In the genomic region with DNA sequence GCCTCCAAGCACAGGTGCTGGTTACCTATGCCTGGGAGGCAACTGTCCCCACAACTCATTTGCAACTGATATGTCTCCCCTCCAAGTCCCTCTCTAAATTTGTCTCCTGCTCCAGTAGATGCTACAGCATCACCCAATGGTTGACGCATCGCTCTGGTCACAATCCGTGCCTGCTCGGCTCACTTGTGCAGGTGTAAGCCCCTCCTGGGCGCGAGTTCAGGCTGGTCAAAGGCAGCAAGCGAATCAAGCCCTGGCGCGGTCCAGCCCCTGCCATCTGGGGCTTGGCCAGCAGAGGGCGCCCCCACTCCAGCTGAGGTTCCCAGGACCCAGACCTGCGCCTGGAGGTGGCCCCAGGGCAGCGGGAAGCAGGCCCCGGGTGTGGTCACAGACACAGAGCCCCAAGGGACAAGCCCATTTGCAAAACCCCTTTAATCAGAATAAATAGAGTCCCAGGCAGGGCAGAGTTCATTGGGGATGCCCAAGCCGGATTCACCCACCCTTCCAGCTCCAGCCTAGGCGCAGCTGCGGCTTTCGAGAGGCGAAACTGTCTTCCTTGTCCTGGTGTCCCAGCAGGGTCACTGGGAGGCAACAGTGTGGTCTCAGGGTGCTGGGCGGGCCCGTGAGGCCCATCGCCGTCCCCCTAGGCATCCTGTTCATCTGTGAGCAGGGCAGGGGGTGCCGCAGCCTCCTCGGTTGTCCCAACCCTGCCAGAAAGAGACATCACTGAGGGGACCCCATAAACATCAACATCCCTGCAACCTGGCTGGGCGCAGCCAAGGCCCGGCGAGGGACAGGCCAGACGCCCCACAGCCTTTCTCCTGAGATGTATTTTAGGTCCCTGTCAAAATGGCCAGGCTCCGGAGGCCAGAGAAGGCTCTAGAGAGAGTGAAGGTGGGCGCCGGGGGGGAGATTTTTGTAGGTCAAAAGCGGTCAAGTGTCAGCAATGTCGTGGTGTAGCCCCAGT, we compare ENCODE assay signal across 8 cellular contexts. TPM values are rescaled to one million over a fixed set of nuclear protein-coding genes. Genes with fewer than 3 reads are reported as not detected.
A peak's percentile ranks its signal among the peaks of the same experiment; 100 is the strongest.
DNase-seq lines count a peak whose midpoint lies in the region; ATAC-seq and TF ChIP-seq lines count a peak whose summit lies in the region.

No MANE protein-coding gene starts in this region.

- H3K4me1 Mint-ChIP-seq in natural killer cell: peaks cover 36 to 50% of the 10 kb centered on the region in 2 donors

- DNase-seq in DMS153 treated with DMSO at 0.1 percent for 48 hours (lab: John Stamatoyannopoulos, UW; ENCODE audit: unreplicated experiment) (peak; percentile 28), HEK293T (ENCODE audit: extremely low spot score) (peak; percentile 93), NOMO-1 treated with DMSO at 0.1 percent for 48 hours (lab: John Stamatoyannopoulos, UW; ENCODE audit: unreplicated experiment) (peak; percentile 59), activated T-cell treated with anti-CD3 and anti-CD28 coated beads for 48 hours (ENCODE audit: low read depth) (peak; percentile 79), erythroblast (lab: John Stamatoyannopoulos, UW) (peak; percentile 80 to 88), natural killer cell (peak; percentile 85), testis (peak; percentile 77)

- H3K4me3 ChIP-seq in testis: no peak overlapping the region

- H3K27ac Mint-ChIP-seq in natural killer cell: peak overlapping the region; percentile 79 to 91

- no peaks in the 10 kb centered on the region for H3K36me3 ChIP-seq in testis (ENCODE audit: low read depth, missing control alignments)

- 66 to 83% methylated on average over 15 to 33 of the region's 33 CpGs for WGBS in testis, 2 donors

- H3K4me3 Mint-ChIP-seq in natural killer cell: peak overlapping the region; percentile 72

- H3K27ac ChIP-seq in testis: no peak overlapping the region

- H3K4me1 ChIP-seq in testis: peaks cover 8% of the 10 kb centered on the region

- H3K27me3 Mint-ChIP-seq in natural killer cell (ENCODE audit: low read depth in 2 of 2): no peaks in the 10 kb centered on the region

- CTCF ChIA-PET in HEK293T (lab: Yijun Ruan, JAX): interaction anchor here (0.8 to 1.0 kb wide), 2 partner anchors 12 to 22 kb away, joined by 4 to 5 read pairs; no protein-coding TSS in a partner anchor

- no peaks in the 10 kb centered on the region for H3K27me3 ChIP-seq in testis

- TF ChIP-seq CTCF in natural killer cell (IDR thresholded peaks at IDR 0.05): peak; percentile 98
- peak; percentile 96 to 99 (median 98) for TF ChIP-seq CTCF in testis (IDR thresholded peaks at IDR 0.05)

- TF ChIP-seq POLR2A in erythroblast (IDR thresholded peaks at IDR 0.05; ENCODE audit: low read length) (no peak), testis (IDR thresholded peaks at IDR 0.05) (no peak)

- peak; percentile 66 to 82 (median 71) for ATAC-seq in natural killer cell
- ATAC-seq in HG03159 (IDR thresholded peaks at IDR 0.05; ENCODE audit: unreplicated experiment): no peak

- H3K36me3 Mint-ChIP-seq in natural killer cell: peaks cover 6% of the 10 kb centered on the region

- H3K9me3 ChIP-seq in testis: no peaks in the 10 kb centered on the region

- POLR2A ChIA-PET in HEK293T (lab: Yijun Ruan, JAX): interaction anchor here (1.0 kb wide), 1 partner anchor 73 kb away, joined by 3 read pairs; no protein-coding TSS in a partner anchor

- intact Hi-C loops in natural killer cell (cut with micrococcal nuclease): loop anchor here (1.0 kb wide), 3 partner anchors 22 to 139 kb away; no protein-coding TSS in a partner anchor
- intact Hi-C loops in testis (cut with DNase I; ENCODE audit: low total_unique reads): loop anchor here (10.0 kb wide), 1 partner anchor 142 kb away; no protein-coding TSS in a partner anchor

- no peaks in the 10 kb centered on the region for H3K9me3 Mint-ChIP-seq in natural killer cell

TF ChIP-seq in HEK293T, 16 proteins besides CTCF, POLR2A, EP300 and RAD21:
- no peak for TF ChIP-seq L3MBTL2 (conservative IDR thresholded peaks at IDR 0.05)
- 0 out of 2 replicates have a peak, but pooled peaks have one; percentile 12 for TF ChIP-seq ARNT (IDR thresholded peaks at IDR 0.05)
- no peak for TF ChIP-seq NFRKB (IDR thresholded peaks at IDR 0.05)
- TF ChIP-seq, protein P1, sequence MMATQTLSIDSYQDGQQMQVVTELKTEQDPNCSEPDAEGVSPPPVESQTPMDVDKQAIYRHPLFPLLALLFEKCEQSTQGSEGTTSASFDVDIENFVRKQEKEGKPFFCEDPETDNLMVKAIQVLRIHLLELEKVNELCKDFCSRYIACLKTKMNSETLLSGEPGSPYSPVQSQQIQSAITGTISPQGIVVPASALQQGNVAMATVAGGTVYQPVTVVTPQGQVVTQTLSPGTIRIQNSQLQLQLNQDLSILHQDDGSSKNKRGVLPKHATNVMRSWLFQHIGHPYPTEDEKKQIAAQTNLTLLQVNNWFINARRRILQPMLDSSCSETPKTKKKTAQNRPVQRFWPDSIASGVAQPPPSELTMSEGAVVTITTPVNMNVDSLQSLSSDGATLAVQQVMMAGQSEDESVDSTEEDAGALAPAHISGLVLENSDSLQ (IDR thresholded peaks at IDR 0.05): no peak
- TF ChIP-seq HDGF (IDR thresholded peaks at IDR 0.05; ENCODE audit: borderline replicate concordance): no peak
- TF ChIP-seq LEF1 (IDR thresholded peaks at IDR 0.05; ENCODE audit: borderline replicate concordance): no peak

RNA-seq across cellular contexts. Expression of a gene that starts 15.8 kb away (rescaled TPM):
- total RNA-seq in natural killer cell (100 to 1,000 TPM; 653 to 825 (median 687) TPM), testis (10 to 100 TPM; 18.0 to 20.3 TPM)
- polyA plus RNA-seq in testis (ENCODE audit: insufficient read depth, low read depth, low replicate concordance): 10.8 TPM

RNA-seq across cellular contexts. Expression of a gene that starts 17.8 kb away (rescaled TPM):
- total RNA-seq in natural killer cell (100 to 1,000 TPM; 401 to 551 (median 435) TPM), testis (1 to 10 TPM; 3.5 to 9.3 TPM)
- polyA plus RNA-seq in testis (ENCODE audit: insufficient read depth, low read depth, low replicate concordance): 5.6 TPM

RNA-seq across cellular contexts. Expression of a gene that starts 33.4 kb away (rescaled TPM):
- total RNA-seq in natural killer cell (not detected), testis (1 to 10 TPM; 1.1 to 1.3 TPM)
- not detected for polyA plus RNA-seq in testis (ENCODE audit: insufficient read depth, low read depth, low replicate concordance)

RNA-seq across cellular contexts. Expression of a gene that starts 55.6 kb away (rescaled TPM):
- 10 to 100 TPM; 41.2 to 62.1 (median 43.5) TPM for total RNA-seq in natural killer cell
- 10 to 100 TPM; 68.7 to 70.6 TPM for total RNA-seq in testis
- 63.7 TPM for polyA plus RNA-seq in testis (ENCODE audit: insufficient read depth, low read depth, low replicate concordance)

Comparison
In these comparisons a context has a peak if more than half of its experiments do, and no peak if none do; other contexts are left out.
1. DNase-seq: peak in every context shown above with its lines; median percentile 93 in HEK293T; 85 in natural killer cell; 84 in erythroblast; 79 in activated T-cell treated with anti-CD3 and anti-CD28 coated beads for 48 hours; 77 in testis; 59 in NOMO-1 treated with DMSO at 0.1 percent for 48 hours; 28 in DMS153 treated with DMSO at 0.1 percent for 48 hours.
2. RNA of a gene that starts 15.8 kb away (total RNA-seq): 653 to 825 TPM in natural killer cell; 18.0 to 20.3 TPM in testis; every median in the first group is over 10 times any median in the second.
3. RNA of a gene that starts 17.8 kb away (total RNA-seq): 401 to 551 TPM in natural killer cell; 3.5 to 9.3 TPM in testis; every median in the first group is over 10 times any median in the second.